8 cellular contexts compared by ENCODE assay signal in genomic region chr12:4648099-4648498, GRCh38. TPM values are rescaled to one million over a fixed set of nuclear protein-coding genes. Genes with fewer than 3 reads are reported as not detected.
DNase-seq lines count a peak whose midpoint lies in the region; ATAC-seq and TF ChIP-seq lines count a peak whose summit lies in the region.

No MANE protein-coding gene starts in this region.

- DNase-seq in SK-N-SH = no peak
- DNase-seq in Karpas-422 = peak; percentile 66
- no peak for DNase-seq in central memory CD8-positive, alpha-beta T cell (ENCODE audit: low spot score in 2 of 2)
- DNase-seq in HuH-7 (ENCODE audit: low spot score) = no peak
- no peak for DNase-seq in GM13976 (ENCODE audit: low spot score)

- peaks cover 9% of the 10 kb centered on the region for H3K36me3 Mint-ChIP-seq in central memory CD8-positive, alpha-beta T cell (ENCODE audit: insufficient read depth)

- POLR2A ChIA-PET in SK-N-SH (lab: Yijun Ruan, JAX) = interaction anchor here (0.6 kb wide), 1 partner anchor 325 kb away, joined by 5 read pairs; no protein-coding TSS in a partner anchor

- no peak for ATAC-seq in SK-N-SH treated with all-trans-retinoic acid at 6 μM for 48 hours
- ATAC-seq in central memory CD8-positive, alpha-beta T cell (replicated peaks; ENCODE audit: extremely low read depth, poor library complexity, severe bottlenecking) = no peak
- no peak for ATAC-seq in GM18861 (IDR thresholded peaks at IDR 0.05; ENCODE audit: unreplicated experiment)

- H4K20me1 ChIP-seq in SK-N-SH (ENCODE audit: insufficient read depth) = no peaks in the 10 kb centered on the region
- H4K20me1 ChIP-seq in Karpas-422 (ENCODE audit: insufficient read depth, low read depth, low read length) = no peaks in the 10 kb centered on the region

- peak overlapping the region; percentile 92 for H3K4me2 ChIP-seq in SK-N-SH
- H3K4me2 ChIP-seq in Karpas-422 (ENCODE audit: low read depth, low read length, poor library complexity, severe bottlenecking) = peak overlapping the region; percentile 73

- H3K9ac ChIP-seq in SK-N-SH = peak overlapping the region; percentile 84
- peak overlapping the region; percentile 78 for H3K9ac ChIP-seq in Karpas-422 (ENCODE audit: low read length)

- H3K79me2 ChIP-seq in SK-N-SH (ENCODE audit: insufficient read depth) (peaks cover 41% of the 10 kb centered on the region), Karpas-422 (ENCODE audit: low read length) (peaks cover 39% of the 10 kb centered on the region)

- H3K36me3 ChIP-seq in SK-N-SH (replicated peaks in 1 of 2; ENCODE audit: control insufficient read depth in 1 of 2, insufficient read depth in 2 of 2, low read length in 1 of 2) = no peaks in the 10 kb centered on the region
- no peaks in the 10 kb centered on the region for H3K36me3 ChIP-seq in Karpas-422 (ENCODE audit: insufficient read depth, low read length)

- in situ Hi-C loops in GM13976 (cut with MboI; ENCODE audit: low sequenced_read_pairs, unreplicated experiment) = no loop called here

- H3K9me2 ChIP-seq in SK-N-SH (no peaks in the 10 kb centered on the region), Karpas-422 (replicated peaks; ENCODE audit: insufficient read depth, low read length) (no peaks in the 10 kb centered on the region)

- H3K27ac Mint-ChIP-seq in central memory CD8-positive, alpha-beta T cell (ENCODE audit: low read depth) = peak overlapping the region; percentile 90

- H3K4me1 Mint-ChIP-seq in central memory CD8-positive, alpha-beta T cell = peaks cover 33% of the 10 kb centered on the region

- no peak for TF ChIP-seq EP300 in SK-N-SH (IDR thresholded peaks at IDR 0.05; ENCODE audit: borderline replicate concordance in 1 of 2, low read depth in 1 of 2, low read length in 1 of 2)

- peak overlapping the region; percentile 93 for H3K4me3 Mint-ChIP-seq in central memory CD8-positive, alpha-beta T cell

- WGBS in SK-N-SH (ENCODE audit: low lambda C conversion rate) = 47% methylated on average over 4 of the region's 4 CpGs

- no peaks in the 10 kb centered on the region for H3K9me3 Mint-ChIP-seq in central memory CD8-positive, alpha-beta T cell

- H3K27ac ChIP-seq in SK-N-SH (ENCODE audit: low read depth in 2 of 2, low read length in 1 of 2) = no peak overlapping the region; a peak in 1 of 4 replicates
- peak overlapping the region; percentile 16; the same call in 1 of the 2 replicates for H3K27ac ChIP-seq in Karpas-422 (ENCODE audit: low read length)

- TF ChIP-seq CTCF in SK-N-SH (IDR thresholded peaks at IDR 0.05) (no peak), GM13976 (IDR thresholded peaks at IDR 0.05; ENCODE audit: borderline replicate concordance, control extremely low read depth, extremely low read depth, insufficient read depth, missing control alignments) (no peak)

- H3K4me1 ChIP-seq in SK-N-SH (ENCODE audit: control insufficient read depth in 1 of 2, insufficient read depth in 2 of 2, low read depth in 1 of 2, low read length in 1 of 2) (peaks cover 10 to 13% of the 10 kb centered on the region in 2 experiments; a peak in 3 of 4 replicates), Karpas-422 (ENCODE audit: low read length) (peaks cover 50% of the 10 kb centered on the region), mononuclear cell (ENCODE audit: insufficient read depth, low read length) (peaks cover 21% of the 10 kb centered on the region)

- H2AFZ ChIP-seq in SK-N-SH (ENCODE audit: low read depth) (peak overlapping the region; percentile 92), Karpas-422 (ENCODE audit: low read length) (peak overlapping the region; percentile 22; the same call in 1 of the 2 replicates)

- H3K4me3 ChIP-seq in SK-N-SH (ENCODE audit: low read depth in 2 of 2, low read length in 1 of 2) (peak overlapping the region; percentile 86 to 97), Karpas-422 (ENCODE audit: low read length) (peak overlapping the region; percentile 74), mononuclear cell (ENCODE audit: low read length) (peak overlapping the region; percentile 72)

- CTCF ChIA-PET in SK-N-SH (lab: Yijun Ruan, JAX) = interaction anchor here (3.2 kb wide), 1 partner anchor 44 kb away, joined by 16 read pairs; no protein-coding TSS in a partner anchor

- H3K27me3 Mint-ChIP-seq in central memory CD8-positive, alpha-beta T cell = peaks cover 4% of the 10 kb centered on the region

- peaks cover 5% of the 10 kb centered on the region for H3F3A ChIP-seq in SK-N-SH (replicated peaks; ENCODE audit: insufficient read depth)

- H3K27me3 ChIP-seq in SK-N-SH (ENCODE audit: insufficient read depth) (no peaks in the 10 kb centered on the region), Karpas-422 (ENCODE audit: low read length) (no peaks in the 10 kb centered on the region), mononuclear cell (ENCODE audit: insufficient read depth, low read length) (no peaks in the 10 kb centered on the region)

- H3K9me3 ChIP-seq in SK-N-SH = no peaks in the 10 kb centered on the region
- H3K9me3 ChIP-seq in Karpas-422 (ENCODE audit: low read length) = no peaks in the 10 kb centered on the region
- no peaks in the 10 kb centered on the region for H3K9me3 ChIP-seq in mononuclear cell (ENCODE audit: low read depth, low read length)

- TF ChIP-seq RAD21 in SK-N-SH (IDR thresholded peaks at IDR 0.05; ENCODE audit: low read length) = no peak

TF ChIP-seq in SK-N-SH, 30 proteins besides CTCF, POLR2A, EP300 and RAD21 (continues in another document):
- TF ChIP-seq, protein P1, sequence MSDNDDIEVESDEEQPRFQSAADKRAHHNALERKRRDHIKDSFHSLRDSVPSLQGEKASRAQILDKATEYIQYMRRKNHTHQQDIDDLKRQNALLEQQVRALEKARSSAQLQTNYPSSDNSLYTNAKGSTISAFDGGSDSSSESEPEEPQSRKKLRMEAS (IDR thresholded peaks at IDR 0.05; ENCODE audit: low read depth) = no peak
- no peak for TF ChIP-seq PBX3 (IDR thresholded peaks at IDR 0.05)
- TF ChIP-seq USF2 (IDR thresholded peaks at IDR 0.05; ENCODE audit: borderline replicate concordance, low read depth, low read length) = no peak

TF ChIP-seq in SK-N-SH treated with all-trans-retinoic acid at 6 μM for 48 hours, 23 proteins besides CTCF, POLR2A, EP300 and RAD21:
- TF ChIP-seq, protein P2, sequence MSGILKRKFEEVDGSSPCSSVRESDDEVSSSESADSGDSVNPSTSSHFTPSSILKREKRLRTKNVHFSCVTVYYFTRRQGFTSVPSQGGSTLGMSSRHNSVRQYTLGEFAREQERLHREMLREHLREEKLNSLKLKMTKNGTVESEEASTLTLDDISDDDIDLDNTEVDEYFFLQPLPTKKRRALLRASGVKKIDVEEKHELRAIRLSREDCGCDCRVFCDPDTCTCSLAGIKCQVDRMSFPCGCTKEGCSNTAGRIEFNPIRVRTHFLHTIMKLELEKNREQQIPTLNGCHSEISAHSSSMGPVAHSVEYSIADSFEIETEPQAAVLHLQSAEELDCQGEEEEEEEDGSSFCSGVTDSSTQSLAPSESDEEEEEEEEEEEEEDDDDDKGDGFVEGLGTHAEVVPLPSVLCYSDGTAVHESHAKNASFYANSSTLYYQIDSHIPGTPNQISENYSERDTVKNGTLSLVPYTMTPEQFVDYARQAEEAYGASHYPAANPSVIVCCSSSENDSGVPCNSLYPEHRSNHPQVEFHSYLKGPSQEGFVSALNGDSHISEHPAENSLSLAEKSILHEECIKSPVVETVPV (CRISPR knock-in tag; IDR thresholded peaks at IDR 0.05) = no peak
- TF ChIP-seq GLIS3 (CRISPR knock-in tag; IDR thresholded peaks at IDR 0.05) (no peak), ZC3H10 (CRISPR knock-in tag; IDR thresholded peaks at IDR 0.05) (no peak), CSDC2 (CRISPR knock-in tag; IDR thresholded peaks at IDR 0.05) (no peak)

RNA-seq across cellular contexts. Expression of gene AKAP3, which starts 0.8 kb away (rescaled TPM):
- polyA plus RNA-seq in SK-N-SH (2012; rRNA removed) = 0.12 and 0.24 TPM in 2 replicates
- 0.19 and 0.20 TPM in 2 replicates for polyA plus RNA-seq in SK-N-SH (2012; cell fraction: cytosol; rRNA removed)
- polyA plus RNA-seq in SK-N-SH (2012; cell fraction: nucleus; rRNA removed) = 0.06 and 0.30 TPM in 2 replicates
- total RNA-seq in Karpas-422 (2014; rRNA removed; shearing (Covaris generic); ENCODE audit: low replicate concordance) = 0.56 and 0.69 TPM in 2 replicates
- total RNA-seq in mononuclear cell = 1.4 TPM

RNA-seq across cellular contexts. Expression of gene NDUFA9, which starts 0.8 kb away (rescaled TPM):
- 53.0 and 55.9 TPM in 2 replicates for polyA plus RNA-seq in SK-N-SH (2012; rRNA removed)
- 29.3 and 38.6 TPM in 2 replicates for polyA plus RNA-seq in SK-N-SH (2012; cell fraction: cytosol; rRNA removed)
- polyA plus RNA-seq in SK-N-SH (2012; cell fraction: nucleus; rRNA removed) = 40.3 and 54.9 TPM in 2 replicates
- 72.2 and 83.9 TPM in 2 replicates for total RNA-seq in Karpas-422 (2014; rRNA removed; shearing (Covaris generic); ENCODE audit: low replicate concordance)
- 58.1 TPM for total RNA-seq in mononuclear cell
